In genomic region chr11:87754685-87755084, GRCh38 we compare ENCODE assay signal across 27 cellular contexts.
"Had no signal": no experiment of that assay in that cellular context is flagged by ENCODE, and none has a peak within 500 bp of the region (broad histone marks: within the 10 kb centered on the region; RNA-seq: fewer than 3 reads in every experiment).

No MANE protein-coding gene starts in this region.

- H3K4me2 ChIP-seq: neural progenitor cell had no signal

- ATAC-seq: heart right ventricle; left colon; naive thymus-derived CD4-positive, alpha-beta T cell; right cardiac atrium; stimulated activated effector memory CD8-positive, alpha-beta T cell treated with anti-CD3 and anti-CD28 coated beads, Interleukin-12 subunit alpha, Interleukin-12 subunit beta, amount 100 ng/mL, for 72 hours had no signal

- H3K4me3 ChIP-seq: dorsolateral prefrontal cortex, esophagus muscularis mucosa, heart right ventricle, lung, neural progenitor cell, prostate gland, sigmoid colon, stomach, testis, tibial artery had no signal

- H2AFZ ChIP-seq: neural progenitor cell had no signal

- H3K4me1 ChIP-seq: esophagus muscularis mucosa, heart right ventricle, neural progenitor cell, prostate gland, sigmoid colon, stomach, testis, tibial artery had no signal

- H3K9ac ChIP-seq: neural progenitor cell had no signal

- H3K27ac ChIP-seq: dorsolateral prefrontal cortex, esophagus muscularis mucosa, heart right ventricle, neural progenitor cell, prostate gland, sigmoid colon, stomach, testis, tibial artery had no signal

- FAIRE-seq: colon, urothelium cell line had no signal

- DNase-seq: dorsolateral prefrontal cortex; effector CD4-positive, alpha-beta T cell; foreskin melanocyte; glutamatergic neuron; heart right ventricle; hippocampal formation; islet precursor cell; kidney glomerular epithelial cell; left colon; mesendoderm; midbrain; naive thymus-derived CD4-positive, alpha-beta T cell; right cardiac atrium; sigmoid colon; stimulated activated CD4-positive, alpha-beta T cell treated with anti-CD3 and anti-CD28 coated beads, Interleukin-2, amount 100 ng/mL, for 24 hours; stimulated activated CD4-positive, alpha-beta T cell treated with anti-CD3 and anti-CD28 coated beads, Interleukin-4, amount 100 ng/mL, for 24 hours; stimulated activated naive CD4-positive, alpha-beta T cell treated with Interleukin-2 at 50 U/mL for 16 hours; stomach; testis; tibial artery had no signal

- H3K9me3 ChIP-seq: esophagus muscularis mucosa, prostate gland, sigmoid colon, stomach, testis, tibial artery had no signal

- H3K27me3 ChIP-seq: dorsolateral prefrontal cortex, esophagus muscularis mucosa, heart right ventricle, neural progenitor cell, sigmoid colon, stomach, testis, tibial artery had no signal

- H3K36me3 ChIP-seq: esophagus muscularis mucosa, heart right ventricle, neural progenitor cell, prostate gland, sigmoid colon, stomach, tibial artery had no signal
